In genomic region chr12:104197264-104197663, GRCh38 we compare ENCODE assay signal across 29 cellular contexts. TPM values are rescaled to one million over a fixed set of nuclear protein-coding genes. Genes with fewer than 3 reads are reported as not detected.
DNase-seq lines count a peak whose midpoint lies in the region; ATAC-seq, FAIRE-seq and TF ChIP-seq lines count a peak whose summit lies in the region.
"Had no signal": no experiment of that assay in that cellular context is flagged by ENCODE, and none has a peak within 500 bp of the region (broad histone marks: within the 10 kb centered on the region; RNA-seq: fewer than 3 reads in every experiment).

No MANE protein-coding gene starts in this region.

- no peak overlapping the region for H2AFZ ChIP-seq in HepG2 (ENCODE audit: low read length)
- H2AFZ ChIP-seq: neural progenitor cell had no signal

- TF ChIP-seq EP300 in HepG2 (IDR thresholded peaks at IDR 0.05; ENCODE audit: low read depth in 2 of 2, low read length in 2 of 2) (no peak), HepG2 (CRISPR knock-in tag; IDR thresholded peaks at IDR 0.05; ENCODE audit: borderline replicate concordance) (no peak)

- H3K27me3 ChIP-seq in liver (ENCODE audit: control insufficient read depth in 4 of 4, insufficient read depth in 4 of 4, low read length in 3 of 4) = no peaks in the 10 kb centered on the region
- H3K27me3 ChIP-seq in HepG2 (ENCODE audit: control insufficient read depth in 1 of 2, insufficient read depth in 2 of 2, low read length in 2 of 2) = no peaks in the 10 kb centered on the region
- H3K27me3 ChIP-seq in lung (ENCODE audit: control insufficient read depth, insufficient read depth) = no peaks in the 10 kb centered on the region
- H3K27me3 ChIP-seq: BLaER1 treated with 17β-estradiol and CSF1 and Interleukin-3, amounts not matched to agents 10 nM and 100 nM; neural progenitor cell; Peyer's patch had no signal

- FAIRE-seq in HepG2 (lab: Jason Lieb, UNC) = no peak
- FAIRE-seq: keratinocyte had no signal

- H3K36me3 ChIP-seq in liver (ENCODE audit: control insufficient read depth in 4 of 4, insufficient read depth in 3 of 4, low read depth in 1 of 4, low read length in 3 of 4) = no peaks in the 10 kb centered on the region
- H3K36me3 ChIP-seq in HepG2 (replicated peaks in 1 of 2; ENCODE audit: control insufficient read depth in 1 of 2, insufficient read depth in 2 of 2, low read length in 2 of 2) = no peaks in the 10 kb centered on the region
- H3K36me3 ChIP-seq in lung (ENCODE audit: control insufficient read depth in 2 of 2, insufficient read depth in 2 of 2, low read length in 2 of 2) = no peaks in the 10 kb centered on the region
- H3K36me3 ChIP-seq: BLaER1 treated with 17β-estradiol and CSF1 and Interleukin-3, amounts not matched to agents 10 nM and 100 nM; neural progenitor cell; Peyer's patch had no signal

- POLR2A ChIA-PET in HepG2 (lab: Yijun Ruan, JAX) = no interaction called here
- POLR2A ChIA-PET in activated CD4-positive, alpha-beta T cell treated with anti-CD3 and anti-CD28 coated beads for 36 hours (lab: Charles Lee) = no interaction called here

- no peak for TF ChIP-seq CTCF in liver (IDR thresholded peaks at IDR 0.05; ENCODE audit: low read depth, low read length, missing input control)
- no peak for TF ChIP-seq CTCF in HepG2 (CRISPR knock-in tag; IDR thresholded peaks at IDR 0.05)
- no peak for TF ChIP-seq CTCF in lung (IDR thresholded peaks at IDR 0.05; ENCODE audit: control extremely low read depth, extremely low read depth)
- no peak for TF ChIP-seq CTCF in Calu3 (IDR thresholded peaks at IDR 0.05; ENCODE audit: unreplicated experiment)

- H3K4me3 Mint-ChIP-seq in activated CD4-positive, alpha-beta T cell treated with anti-CD3 and anti-CD28 coated beads for 36 hours = no peak overlapping the region
- no peak overlapping the region for H3K4me3 Mint-ChIP-seq in Calu3 (ENCODE audit: low read depth, unreplicated experiment)
- H3K4me3 Mint-ChIP-seq: activated T-cell treated with anti-CD3 and anti-CD28 coated beads, Interleukin-2, amount 50 U/mL, for 24 hours; neural progenitor cell had no signal

- H3K9ac ChIP-seq in liver (ENCODE audit: low read depth in 1 of 2, low read length in 2 of 2) (no peak overlapping the region), HepG2 (ENCODE audit: insufficient read depth, low read depth, low read length) (no peak overlapping the region)
- H3K9ac ChIP-seq: BLaER1 treated with 17β-estradiol and CSF1 and Interleukin-3, amounts not matched to agents 10 nM and 100 nM; neural progenitor cell had no signal

- peaks cover 3% of the 10 kb centered on the region for H3K9me3 Mint-ChIP-seq in activated CD4-positive, alpha-beta T cell treated with anti-CD3 and anti-CD28 coated beads for 36 hours (ENCODE audit: low read depth)
- peaks cover 8% of the 10 kb centered on the region for H3K9me3 Mint-ChIP-seq in Calu3 (ENCODE audit: low read depth, unreplicated experiment)

- BruUV-seq in HepG2 (replicated peaks; lab: Mats Ljungman, UMichigan) (no TSS peak), Calu3 (replicated peaks; lab: Mats Ljungman, UMichigan) (no TSS peak)

- no peak for TF ChIP-seq POLR2A in HepG2 (IDR thresholded peaks at IDR 0.05; ENCODE audit: insufficient read depth in 1 of 2, low read depth in 2 of 2, low read length in 2 of 2)

- peak in 1 of 2 donors; percentile 4 for TF ChIP-seq RAD21 in liver (IDR thresholded peaks at IDR 0.05)
- no peak for TF ChIP-seq RAD21 in HepG2 (CRISPR knock-in tag; IDR thresholded peaks at IDR 0.05)

- H3K79me2 ChIP-seq in HepG2 (ENCODE audit: insufficient read depth, low read length) = no peaks in the 10 kb centered on the region

- no peak overlapping the region for H3K27ac Mint-ChIP-seq in activated CD4-positive, alpha-beta T cell treated with anti-CD3 and anti-CD28 coated beads for 36 hours
- no peak overlapping the region for H3K27ac Mint-ChIP-seq in Calu3 (ENCODE audit: unreplicated experiment)
- H3K27ac Mint-ChIP-seq: activated T-cell treated with anti-CD3 and anti-CD28 coated beads, Interleukin-2, amount 50 U/mL, for 24 hours; neural progenitor cell; progenitor cell of endocrine pancreas had no signal

- H3K4me1 Mint-ChIP-seq in activated CD4-positive, alpha-beta T cell treated with anti-CD3 and anti-CD28 coated beads for 36 hours = peaks cover 2% of the 10 kb centered on the region
- H3K4me1 Mint-ChIP-seq in Calu3 (ENCODE audit: low read depth, unreplicated experiment) = no peaks in the 10 kb centered on the region
- H3K4me1 Mint-ChIP-seq: neural progenitor cell had no signal

- H3K4me1 ChIP-seq in liver (ENCODE audit: control insufficient read depth in 4 of 4, insufficient read depth in 4 of 4, low read length in 3 of 4) (peaks cover 0 to 5% (median 0%) of the 10 kb centered on the region in 4 donors), HepG2 (ENCODE audit: insufficient read depth, low read length) (no peaks in the 10 kb centered on the region), lung (ENCODE audit: control insufficient read depth in 2 of 2, insufficient read depth in 2 of 2, low read length in 2 of 2) (no peaks in the 10 kb centered on the region)
- H3K4me1 ChIP-seq: BLaER1 treated with 17β-estradiol and CSF1 and Interleukin-3, amounts not matched to agents 10 nM and 100 nM; neural progenitor cell; Peyer's patch had no signal

- H3K9me3 ChIP-seq in liver (ENCODE audit: control insufficient read depth in 4 of 4, low read length in 3 of 4) = peaks cover 0 to 5% (median 0%) of the 10 kb centered on the region in 4 donors
- peaks cover 9% of the 10 kb centered on the region for H3K9me3 ChIP-seq in HepG2 (ENCODE audit: low read length)
- H3K9me3 ChIP-seq in lung (ENCODE audit: control insufficient read depth in 2 of 2, insufficient read depth in 1 of 2, low read length in 1 of 2) = peaks cover 0 to 5% of the 10 kb centered on the region in 2 donors
- H3K9me3 ChIP-seq: Peyer's patch had no signal

- DNase-seq in HepG2 (ENCODE audit: low spot score) (no peak), fibroblast of peridontal ligament (ENCODE audit: extremely low read depth) (peak; percentile 84), lung (ENCODE audit: low spot score) (no peak), retina (no peak), Calu3 (no peak)
- DNase-seq in activated CD4-positive, alpha-beta T cell treated with anti-CD3 and anti-CD28 coated beads for 36 hours = no peak
- DNase-seq: activated naive CD4-positive, alpha-beta T cell treated with Interleukin-2 at 50 U/mL for 16 hours; activated T-cell treated with anti-CD3 and anti-CD28 coated beads, Interleukin-2, amount 50 U/mL, for 24 hours; amygdala; central memory CD4-positive, alpha-beta T cell; COR-L47; DMS79; GF-D8; H7; Karpas-422; NCI-H1048; NCI-H187; NCI-H2171 treated with DMSO at 0.1 percent for 48 hours; NCI-H524 treated with DMSO at 0.1 percent for 48 hours; Peyer's patch; stimulated activated CD4-positive, alpha-beta T cell treated with anti-CD3 and anti-CD28 coated beads, Interleukin-2, amount 100 ng/mL, for 24 hours; substantia nigra had no signal

- H3K4me3 ChIP-seq in liver (ENCODE audit: low read depth in 1 of 3, low read length in 3 of 3) = no peak overlapping the region
- no peak overlapping the region for H3K4me3 ChIP-seq in HepG2 (replicated peaks in 1 of 3; ENCODE audit: insufficient read depth in 1 of 3, low read depth in 2 of 3, low read length in 3 of 3)
- H3K4me3 ChIP-seq in lung = no peak overlapping the region
- H3K4me3 ChIP-seq: BLaER1 treated with 17β-estradiol and CSF1 and Interleukin-3, amounts not matched to agents 10 nM and 100 nM; neural progenitor cell; Peyer's patch; smooth muscle cell had no signal

- H3K36me3 Mint-ChIP-seq in activated CD4-positive, alpha-beta T cell treated with anti-CD3 and anti-CD28 coated beads for 36 hours (ENCODE audit: low read depth) = no peaks in the 10 kb centered on the region
- no peaks in the 10 kb centered on the region for H3K36me3 Mint-ChIP-seq in Calu3 (ENCODE audit: insufficient read depth, unreplicated experiment)

- intact Hi-C loops in HepG2 (cut with micrococcal nuclease; ENCODE audit: unreplicated experiment) (no loop called here), Calu3 (cut with micrococcal nuclease; ENCODE audit: unreplicated experiment) (no loop called here)
- intact Hi-C loops in activated CD4-positive, alpha-beta T cell treated with anti-CD3 and anti-CD28 coated beads for 36 hours (cut with DNase I, micrococcal nuclease) = loop anchor here in 1 of 2 experiments (2.0 to 5.0 kb wide), 3 partner anchors 20 to 50 kb away; no protein-coding TSS in a partner anchor

- H3K27ac ChIP-seq in liver (ENCODE audit: low read depth in 1 of 2, low read length in 2 of 2) = no peak overlapping the region
- no peak overlapping the region for H3K27ac ChIP-seq in HepG2 (ENCODE audit: extremely low read length, insufficient read depth, low read length)
- no peak overlapping the region for H3K27ac ChIP-seq in lung (ENCODE audit: low read depth in 1 of 2, low read length in 1 of 2)
- H3K27ac ChIP-seq: BLaER1 treated with 17β-estradiol and CSF1 and Interleukin-3, amounts not matched to agents 10 nM and 100 nM; neural progenitor cell; Peyer's patch had no signal

- CTCF ChIA-PET in HepG2 (lab: Yijun Ruan, JAX; ENCODE audit: low intra/inter-chr PET ratio, low total read pairs) (no interaction called here), Calu3 (lab: Charles Lee) (no interaction called here)
- CTCF ChIA-PET in activated CD4-positive, alpha-beta T cell treated with anti-CD3 and anti-CD28 coated beads for 36 hours (lab: Charles Lee) = no interaction called here

- in situ Hi-C loops in HepG2 (cut with HindIII; ENCODE audit: extremely low pct_ligation_motif_present, low pct_unique_long_range_greater_than_20kb) = no loop called here

- WGBS in liver = 46% methylated on average over 2 of the region's 2 CpGs
- WGBS in HepG2 (ENCODE audit: low lambda C conversion rate) = 46% methylated on average over 2 of the region's 2 CpGs
- WGBS in lung, 2 donors = 60 to 64% methylated on average over 2 of the region's 2 CpGs

- no peak overlapping the region for H3K4me2 ChIP-seq in HepG2 (ENCODE audit: low read depth, low read length)
- H3K4me2 ChIP-seq: BLaER1 treated with 17β-estradiol and CSF1 and Interleukin-3, amounts not matched to agents 10 nM and 100 nM; neural progenitor cell; smooth muscle cell had no signal

- H3K27me3 Mint-ChIP-seq in activated CD4-positive, alpha-beta T cell treated with anti-CD3 and anti-CD28 coated beads for 36 hours = peaks cover 10% of the 10 kb centered on the region
- H3K27me3 Mint-ChIP-seq in Calu3 (ENCODE audit: unreplicated experiment) = no peaks in the 10 kb centered on the region
- H3K27me3 Mint-ChIP-seq: progenitor cell of endocrine pancreas had no signal

- H4K20me1 ChIP-seq in HepG2 (ENCODE audit: insufficient read depth, low read length) = no peaks in the 10 kb centered on the region
- H4K20me1 ChIP-seq: BLaER1 treated with 17β-estradiol and CSF1 and Interleukin-3, amounts not matched to agents 10 nM and 100 nM had no signal

- no peak for ATAC-seq in HepG2
- ATAC-seq in lung (ENCODE audit: insufficient read depth, low FRiP score) = peak; percentile 19
- ATAC-seq in activated CD4-positive, alpha-beta T cell treated with anti-CD3 and anti-CD28 coated beads for 36 hours = no peak
- ATAC-seq in GM21619 (IDR thresholded peaks at IDR 0.05; ENCODE audit: unreplicated experiment) = no peak

RNA-seq across cellular contexts. Expression of gene TXNRD1, which starts 18.3 kb away (rescaled TPM):
- total RNA-seq in liver (10 to 100 TPM; 43.1 to 70.8 TPM), HepG2 (2016; rRNA removed; fragmentation: Illumina TruSeq; extraction: Trizol) (190 and 310 TPM in 2 replicates), lung (100 to 1,000 TPM; 135 to 166 TPM), Calu3 (2022) (262 and 269 TPM in 2 replicates)
- polyA plus RNA-seq in liver (10 to 100 TPM; 23.6 to 68.4 TPM), HepG2 (2011; rRNA removed) (54.0 and 56.7 TPM in 2 replicates), lung (100 to 1,000 TPM in 1 of 2 donors, 10 to 100 TPM in 1; 74.2 to 115 TPM)
- total RNA-seq in HepG2 (2016; cell fraction: cytosol; rRNA removed; fragmentation: Illumina TruSeq; extraction: Trizol; ENCODE audit: low read depth) = 19.9 and 20.1 TPM in 2 replicates
- 196 and 299 TPM in 2 replicates for total RNA-seq in HepG2 (2016; cell fraction: insoluble cytoplasmic fraction; rRNA removed; fragmentation: Illumina TruSeq; extraction: Trizol)
- total RNA-seq in HepG2 (2016; cell fraction: membrane; rRNA removed; fragmentation: Illumina TruSeq; extraction: Trizol) = 56.9 and 67.1 TPM in 2 replicates
- total RNA-seq in HepG2 (2016; cell fraction: nucleus; rRNA removed; fragmentation: Illumina TruSeq; extraction: Trizol) = 136 and 137 TPM in 2 replicates
- 49.7 and 55.5 TPM in 2 replicates for polyA plus RNA-seq in HepG2 (2011; cell fraction: cytosol; rRNA removed)
- 34.5 and 36.8 TPM in 2 replicates for polyA plus RNA-seq in HepG2 (2011; cell fraction: nucleus; rRNA removed)
- polyA plus RNA-seq in HepG2 (2012) = 71.7 and 123 TPM in 2 replicates
- polyA plus RNA-seq in HepG2 (2016; cell fraction: cytosol; fragmentation: Illumina TruSeq; extraction: Trizol; ENCODE audit: low read depth) = 5.1 and 5.7 TPM in 2 replicates
- 169 and 189 TPM in 2 replicates for polyA plus RNA-seq in HepG2 (2016; cell fraction: insoluble cytoplasmic fraction; fragmentation: Illumina TruSeq; extraction: Trizol; ENCODE audit: low read depth)
- 20.5 and 20.8 TPM in 2 replicates for polyA plus RNA-seq in HepG2 (2016; cell fraction: membrane; fragmentation: Illumina TruSeq; extraction: Trizol; ENCODE audit: low read depth)
- polyA plus RNA-seq in HepG2 (2016; cell fraction: nucleus; fragmentation: Illumina TruSeq; extraction: Trizol; ENCODE audit: insufficient read depth, low read depth) = 62.2 and 73.4 TPM in 2 replicates
- 180 and 1,112 TPM in 2 replicates for polyA minus RNA-seq in HepG2 (2011; rRNA and poly(A)+ RNA removed; ENCODE audit: low replicate concordance)
- 31.5 and 40.6 TPM in 2 replicates for polyA minus RNA-seq in HepG2 (2011; cell fraction: cytosol; rRNA and poly(A)+ RNA removed)
- polyA minus RNA-seq in HepG2 (2011; cell fraction: nucleus; rRNA and poly(A)+ RNA removed) = 141 and 142 TPM in 2 replicates
- 10 to 100 TPM; 66.7 to 88.0 TPM for total RNA-seq in activated CD4-positive, alpha-beta T cell treated with anti-CD3 and anti-CD28 coated beads for 36 hours

RNA-seq across cellular contexts. Expression of gene NFYB, which starts 59.3 kb away (rescaled TPM):
- total RNA-seq in liver (10 to 100 TPM; 12.5 to 14.6 TPM), HepG2 (2016; rRNA removed; fragmentation: Illumina TruSeq; extraction: Trizol) (36.6 and 48.7 TPM in 2 replicates), lung (10 to 100 TPM; 24.0 to 25.0 TPM), Calu3 (2022) (28.3 and 36.0 TPM in 2 replicates)
- polyA plus RNA-seq in liver (10 to 100 TPM in 1 of 2 donors, 1 to 10 TPM in 1; 7.6 to 10.4 TPM), HepG2 (2011; rRNA removed) (14.8 and 18.7 TPM in 2 replicates), lung (10 to 100 TPM; 15.5 to 33.0 TPM)
- total RNA-seq in HepG2 (2016; cell fraction: cytosol; rRNA removed; fragmentation: Illumina TruSeq; extraction: Trizol; ENCODE audit: low read depth) = 10.0 and 13.7 TPM in 2 replicates
- total RNA-seq in HepG2 (2016; cell fraction: insoluble cytoplasmic fraction; rRNA removed; fragmentation: Illumina TruSeq; extraction: Trizol) = 34.1 and 41.3 TPM in 2 replicates
- total RNA-seq in HepG2 (2016; cell fraction: membrane; rRNA removed; fragmentation: Illumina TruSeq; extraction: Trizol) = 21.8 and 31.3 TPM in 2 replicates
- total RNA-seq in HepG2 (2016; cell fraction: nucleus; rRNA removed; fragmentation: Illumina TruSeq; extraction: Trizol) = 20.5 and 30.8 TPM in 2 replicates
- 9.0 and 11.9 TPM in 2 replicates for polyA plus RNA-seq in HepG2 (2011; cell fraction: cytosol; rRNA removed)
- 6.8 and 7.0 TPM in 2 replicates for polyA plus RNA-seq in HepG2 (2011; cell fraction: nucleus; rRNA removed)
- polyA plus RNA-seq in HepG2 (2012) = 18.9 and 27.0 TPM in 2 replicates
- polyA plus RNA-seq in HepG2 (2016; cell fraction: cytosol; fragmentation: Illumina TruSeq; extraction: Trizol; ENCODE audit: low read depth) = 11.4 and 14.2 TPM in 2 replicates
- polyA plus RNA-seq in HepG2 (2016; cell fraction: insoluble cytoplasmic fraction; fragmentation: Illumina TruSeq; extraction: Trizol; ENCODE audit: low read depth) = 40.7 and 42.4 TPM in 2 replicates
- 19.1 and 20.4 TPM in 2 replicates for polyA plus RNA-seq in HepG2 (2016; cell fraction: membrane; fragmentation: Illumina TruSeq; extraction: Trizol; ENCODE audit: low read depth)
- polyA plus RNA-seq in HepG2 (2016; cell fraction: nucleus; fragmentation: Illumina TruSeq; extraction: Trizol; ENCODE audit: insufficient read depth, low read depth) = 41.5 and 42.3 TPM in 2 replicates
- 3.3 and 6.3 TPM in 2 replicates for polyA minus RNA-seq in HepG2 (2011; rRNA and poly(A)+ RNA removed; ENCODE audit: low replicate concordance)
- 7.6 and 8.4 TPM in 2 replicates for polyA minus RNA-seq in HepG2 (2011; cell fraction: cytosol; rRNA and poly(A)+ RNA removed)
- 12.0 and 13.3 TPM in 2 replicates for polyA minus RNA-seq in HepG2 (2011; cell fraction: nucleus; rRNA and poly(A)+ RNA removed)
- 10 to 100 TPM; 18.8 to 27.2 TPM for total RNA-seq in activated CD4-positive, alpha-beta T cell treated with anti-CD3 and anti-CD28 coated beads for 36 hours
